ENCODE assay signal across 13 cellular contexts in genomic region chr10:97711640-97712267, GRCh38. TPM values are rescaled to one million over a fixed set of nuclear protein-coding genes. Genes with fewer than 3 reads are reported as not detected.
DNase-seq lines count a peak whose midpoint lies in the region; ATAC-seq and TF ChIP-seq lines count a peak whose summit lies in the region.
"Had no signal": no experiment of that assay in that cellular context is flagged by ENCODE, and none has a peak within 500 bp of the region (broad histone marks: within the 10 kb centered on the region; RNA-seq: fewer than 3 reads in every experiment).

No MANE protein-coding gene starts in this region.

- H3K36me3 ChIP-seq in CD4-positive, alpha-beta memory T cell (ENCODE audit: insufficient read depth, low read length) = no peaks in the 10 kb centered on the region
- H3K36me3 ChIP-seq in HEK293 (ENCODE audit: control insufficient read depth in 2 of 2, insufficient read depth in 1 of 2, low read length in 2 of 2) = peaks cover 7% of the 10 kb centered on the region in 2 experiments; a peak in 2 of 3 replicates
- H3K36me3 ChIP-seq in neural progenitor cell = no peaks in the 10 kb centered on the region

- no peaks in the 10 kb centered on the region for H3K9me3 Mint-ChIP-seq in CD4-positive, alpha-beta memory T cell
- no peaks in the 10 kb centered on the region for H3K9me3 Mint-ChIP-seq in effector memory CD8-positive, alpha-beta T cell
- no peaks in the 10 kb centered on the region for H3K9me3 Mint-ChIP-seq in neural progenitor cell

- no peak overlapping the region for H3K27ac ChIP-seq in CD4-positive, alpha-beta memory T cell (ENCODE audit: low read depth, low read length)
- H3K27ac ChIP-seq in HEK293 (ENCODE audit: extremely low read depth, low read depth, low read length) (no peak overlapping the region), neural progenitor cell (no peak overlapping the region), foreskin keratinocyte (no peak overlapping the region)

- H3K36me3 Mint-ChIP-seq in CD4-positive, alpha-beta memory T cell = peaks cover 0 to 2% of the 10 kb centered on the region in 2 donors
- peaks cover 3% of the 10 kb centered on the region for H3K36me3 Mint-ChIP-seq in effector memory CD8-positive, alpha-beta T cell (ENCODE audit: insufficient read depth)
- H3K36me3 Mint-ChIP-seq in neural progenitor cell = no peaks in the 10 kb centered on the region

- H2AFZ ChIP-seq in neural progenitor cell (replicated peaks) = no peak overlapping the region

- no peak for DNase-seq in CD4-positive, alpha-beta memory T cell
- no peak for DNase-seq in effector memory CD8-positive, alpha-beta T cell
- DNase-seq in neural progenitor cell (ENCODE audit: low spot score) (no peak), foreskin keratinocyte (no peak), omental fat pad (ENCODE audit: low spot score) (no peak)
- DNase-seq: activated CD4-positive, alpha-beta T cell treated with anti-CD3 and anti-CD28 coated beads for 1 hour; activated effector memory CD4-positive, alpha-beta T cell treated with Interleukin-2 at 50 U/mL for 16 hours; H7; mucosa of descending colon had no signal

- no peaks in the 10 kb centered on the region for H3K9me3 ChIP-seq in CD4-positive, alpha-beta memory T cell (ENCODE audit: control insufficient read depth in 1 of 2, low read length in 2 of 2)
- H3K9me3 ChIP-seq in HEK293 (ENCODE audit: control insufficient read depth, insufficient read depth, low read depth, low read length) (no peaks in the 10 kb centered on the region), neural progenitor cell (ENCODE audit: low read depth) (no peaks in the 10 kb centered on the region)
- H3K9me3 ChIP-seq: mucosa of descending colon had no signal

- POLR2A ChIA-PET in CD4-positive, alpha-beta memory T cell (lab: Charles Lee; ENCODE audit: partially characterized antibody) = interaction anchor here (1.0 to 5.7 kb wide), 2 partner anchors 25 kb away, joined by 4 to 31 read pairs; partner anchors contain the start of genes AVPI1 and ZFYVE27
- POLR2A ChIA-PET in HEK293 (lab: Yijun Ruan, JAX) = interaction anchor here (4.9 kb wide), 1 partner anchor 25 kb away, joined by 36 read pairs; the partner anchor contains the start of gene AVPI1

- peaks cover 20% of the 10 kb centered on the region for H3K79me2 ChIP-seq in neural progenitor cell (ENCODE audit: low read depth)

- H3K27me3 ChIP-seq in CD4-positive, alpha-beta memory T cell (ENCODE audit: insufficient read depth, low read length) = no peaks in the 10 kb centered on the region
- H3K27me3 ChIP-seq in neural progenitor cell = no peaks in the 10 kb centered on the region
- no peaks in the 10 kb centered on the region for H3K27me3 ChIP-seq in foreskin keratinocyte

- peaks cover 30% of the 10 kb centered on the region for H3F3A ChIP-seq in neural progenitor cell (ENCODE audit: low read depth)

- peaks cover 7 to 22% (median 14%) of the 10 kb centered on the region in 4 donors for H3K4me1 Mint-ChIP-seq in CD4-positive, alpha-beta memory T cell
- peaks cover 12 to 17% of the 10 kb centered on the region in 2 donors for H3K4me1 Mint-ChIP-seq in effector memory CD8-positive, alpha-beta T cell (ENCODE audit: low read depth in 2 of 2)
- peaks cover 35% of the 10 kb centered on the region for H3K4me1 Mint-ChIP-seq in neural progenitor cell

- H3K4me3 Mint-ChIP-seq in CD4-positive, alpha-beta memory T cell = peak overlapping the region; percentile 31 to 82 (median 64)
- peak overlapping the region; percentile 98 to 99 for H3K4me3 Mint-ChIP-seq in effector memory CD8-positive, alpha-beta T cell
- H3K4me3 Mint-ChIP-seq in neural progenitor cell = peak overlapping the region; percentile 69

- intact Hi-C loops in CD4-positive, alpha-beta memory T cell (cut with micrococcal nuclease) = no loop called here

- TF ChIP-seq CTCF in HEK293 (tag by site-specific recombination; IDR thresholded peaks at IDR 0.05) (no peak), neural progenitor cell (IDR thresholded peaks at IDR 0.05) (no peak), foreskin keratinocyte (conservative IDR thresholded peaks at IDR 0.05) (no peak), omental fat pad (IDR thresholded peaks at IDR 0.05) (no peak)

- no peak overlapping the region for H3K4me3 ChIP-seq in CD4-positive, alpha-beta memory T cell (ENCODE audit: low read length in 2 of 2)
- H3K4me3 ChIP-seq in HEK293 (ENCODE audit: low read depth, low read length) (no peak overlapping the region), neural progenitor cell (no peak overlapping the region)
- H3K4me3 ChIP-seq: mucosa of descending colon had no signal

- ATAC-seq in effector memory CD8-positive, alpha-beta T cell (replicated peaks) = no peak
- ATAC-seq in GM19035 (IDR thresholded peaks at IDR 0.05; ENCODE audit: unreplicated experiment) = no peak
- no peak for ATAC-seq in HG03196 (IDR thresholded peaks at IDR 0.05; ENCODE audit: unreplicated experiment)
- ATAC-seq in foreskin keratinocyte = no peak
- ATAC-seq in omental fat pad (ENCODE audit: low FRiP score) = no peak
- ATAC-seq: mucosa of descending colon, SK-N-SH treated with all-trans-retinoic acid at 6 μM for 48 hours had no signal

- H3K4me1 ChIP-seq in CD4-positive, alpha-beta memory T cell (ENCODE audit: insufficient read depth, low read length) = peaks cover 6% of the 10 kb centered on the region
- H3K4me1 ChIP-seq in HEK293 (ENCODE audit: control insufficient read depth, insufficient read depth, low read length) (peaks cover 10% of the 10 kb centered on the region), neural progenitor cell (peaks cover 21% of the 10 kb centered on the region), foreskin keratinocyte (peaks cover 7% of the 10 kb centered on the region)

- CTCF ChIA-PET in CD4-positive, alpha-beta memory T cell (lab: Charles Lee; ENCODE audit: partially characterized antibody) = interaction anchor here (0.8 to 20.3 kb wide), 9 partner anchors 8 to 35 kb away, joined by 3 to 436 read pairs (median 5); partner anchors contain the start of genes AVPI1 and ZFYVE27
- CTCF ChIA-PET in HEK293 (lab: Yijun Ruan, JAX) = interaction anchor here (1.0 to 20.4 kb wide), 4 partner anchors 10 to 70 kb away, joined by 3 to 487 read pairs (median 24); partner anchors contain the start of gene ZFYVE27

- H3K27me3 Mint-ChIP-seq in CD4-positive, alpha-beta memory T cell = peaks cover 12 to 14% of the 10 kb centered on the region in 2 donors
- H3K27me3 Mint-ChIP-seq in effector memory CD8-positive, alpha-beta T cell = peaks cover 19 to 36% of the 10 kb centered on the region in 2 donors
- H3K27me3 Mint-ChIP-seq in neural progenitor cell (ENCODE audit: insufficient read depth, low read depth) = peaks cover 7% of the 10 kb centered on the region

- peak overlapping the region in 2 of 7 donors; percentile 0 to 77 for H3K27ac Mint-ChIP-seq in CD4-positive, alpha-beta memory T cell
- no peak overlapping the region for H3K27ac Mint-ChIP-seq in effector memory CD8-positive, alpha-beta T cell
- H3K27ac Mint-ChIP-seq in neural progenitor cell = no peak overlapping the region

- H3K4me2 ChIP-seq in neural progenitor cell = no peak overlapping the region

- H3K9ac ChIP-seq in neural progenitor cell = no peak overlapping the region

- peaks cover 10% of the 10 kb centered on the region for H4K20me1 ChIP-seq in neural progenitor cell (ENCODE audit: low read depth)

TF ChIP-seq in HEK293, 187 proteins besides CTCF, POLR2A, EP300 and RAD21:
- TF ChIP-seq ZFP3 (tag by site-specific recombination; IDR thresholded peaks at IDR 0.05; ENCODE audit: low read depth) = peak; percentile 11; the same call in 1 of the 2 replicates
- TF ChIP-seq MYNN (tag by site-specific recombination; IDR thresholded peaks at IDR 0.05; ENCODE audit: borderline replicate concordance) = no peak
- TF ChIP-seq ZNF366 (tag by site-specific recombination; conservative IDR thresholded peaks at IDR 0.05) = no peak

RNA-seq across cellular contexts. Expression of gene MARVELD1, which starts 1.8 kb away (rescaled TPM):
- 1 to 10 TPM; 1.3 to 2.1 TPM for total RNA-seq in CD4-positive, alpha-beta memory T cell
- under 1 TPM; 0.22 to 0.88 TPM for polyA plus RNA-seq in CD4-positive, alpha-beta memory T cell
- total RNA-seq in neural progenitor cell (ENCODE audit: low replicate concordance) (7.1 and 21.9 TPM in 2 replicates), foreskin keratinocyte (52.9 and 58.6 TPM in 2 replicates), omental fat pad (10 to 100 TPM; 16.7 to 23.0 (median 21.3) TPM)
- polyA plus RNA-seq in foreskin keratinocyte = 47.6 and 53.0 TPM in 2 replicates

RNA-seq across cellular contexts. Expression of gene AVPI1, which starts 24.7 kb away (rescaled TPM):
- total RNA-seq in CD4-positive, alpha-beta memory T cell = 1 to 10 TPM; 1.9 to 2.2 TPM
- 1 to 10 TPM; 1.8 to 5.6 TPM for polyA plus RNA-seq in CD4-positive, alpha-beta memory T cell
- total RNA-seq in neural progenitor cell (ENCODE audit: low replicate concordance) (2.6 and 5.8 TPM in 2 replicates), foreskin keratinocyte (19.7 and 22.7 TPM in 2 replicates), omental fat pad (100 to 1,000 TPM in 2 of 4 donors, 10 to 100 TPM in 2; 17.7 to 195 (median 69.0) TPM)
- polyA plus RNA-seq in foreskin keratinocyte = 20.4 and 24.0 TPM in 2 replicates

RNA-seq across cellular contexts. Expression of gene ZFYVE27, which starts 25.2 kb away (rescaled TPM):
- 10 to 100 TPM; 59.5 to 64.5 TPM for total RNA-seq in CD4-positive, alpha-beta memory T cell
- 10 to 100 TPM; 26.8 to 28.8 TPM for polyA plus RNA-seq in CD4-positive, alpha-beta memory T cell
- total RNA-seq in neural progenitor cell (ENCODE audit: low replicate concordance) (13.7 and 28.6 TPM in 2 replicates), foreskin keratinocyte (15.3 and 18.3 TPM in 2 replicates), omental fat pad (10 to 100 TPM; 17.9 to 27.1 (median 20.7) TPM)
- 14.1 and 14.2 TPM in 2 replicates for polyA plus RNA-seq in foreskin keratinocyte
